ENCODE assay signal across 23 cellular contexts in the genomic region with DNA sequence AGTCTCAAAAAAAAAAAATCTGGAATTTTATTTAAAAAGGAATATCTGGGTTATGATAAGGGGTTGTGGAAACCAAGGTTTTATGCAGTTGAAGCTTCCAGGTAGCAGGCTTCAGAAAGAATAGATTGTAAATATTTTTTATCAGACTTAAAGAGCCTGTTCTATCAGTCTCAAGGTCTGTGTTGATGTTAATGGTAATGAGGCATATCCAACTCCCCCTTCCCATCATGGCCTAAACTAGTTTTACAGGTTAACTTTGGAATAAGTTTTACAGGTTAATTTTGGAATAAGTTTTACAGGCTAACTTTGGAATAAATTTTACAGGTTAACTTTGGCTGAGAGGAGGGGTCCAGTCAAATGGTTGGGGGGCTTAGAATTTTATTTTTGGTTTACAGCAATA.
A peak's percentile ranks its signal among the peaks of the same experiment; 100 is the strongest.
DNase-seq lines count a peak whose midpoint lies in the region; ATAC-seq and TF ChIP-seq lines count a peak whose summit lies in the region.
"Had no signal": no experiment of that assay in that cellular context is flagged by ENCODE, and none has a peak within 500 bp of the region (broad histone marks: within the 10 kb centered on the region; RNA-seq: fewer than 3 reads in every experiment).

No MANE protein-coding gene starts in this region.

- H3F3A ChIP-seq in PC-3 (ENCODE audit: low read length, unreplicated experiment): no peaks in the 10 kb centered on the region

- H3K4me2 ChIP-seq in PC-3 (ENCODE audit: low read length): peak overlapping the region; percentile 33; the same call in 1 of the 2 replicates
- H3K4me2 ChIP-seq: KMS-11 had no signal

- CTCF ChIA-PET in PC-3 (lab: Charles Lee): no interaction called here

- intact Hi-C loops in PC-3 (cut with micrococcal nuclease): no loop called here

- POLR2A ChIA-PET in PC-3 (lab: Charles Lee; ENCODE audit: unreplicated experiment): no interaction called here

- no peak overlapping the region for H3K4me3 Mint-ChIP-seq in nephron
- H3K4me3 Mint-ChIP-seq: CD8-positive, alpha-beta memory T cell; IgD-negative memory B cell had no signal

- peak overlapping the region; percentile 79 to 94 (median 80) for H3K27ac Mint-ChIP-seq in nephron
- H3K27ac Mint-ChIP-seq: CD8-positive, alpha-beta memory T cell; IgD-negative memory B cell had no signal

- ATAC-seq in PC-3: no peak
- ATAC-seq in GM21528 (IDR thresholded peaks at IDR 0.05; ENCODE audit: low FRiP score, unreplicated experiment): no peak
- no peak for ATAC-seq in HG02571 (IDR thresholded peaks at IDR 0.05; ENCODE audit: unreplicated experiment)
- ATAC-seq: Panc1 had no signal

- peaks cover 21% of the 10 kb centered on the region for H3K4me1 ChIP-seq in PC-3 (ENCODE audit: insufficient read depth, low read length)

- H3K9ac ChIP-seq in PC-3 (ENCODE audit: low read length): no peak overlapping the region
- H3K9ac ChIP-seq: KMS-11 had no signal

- no peak overlapping the region for H3K4me3 ChIP-seq in PC-3 (ENCODE audit: low read length)

- H3K27me3 ChIP-seq in PC-3 (ENCODE audit: low read length): no peaks in the 10 kb centered on the region

- H3K79me2 ChIP-seq in PC-3 (ENCODE audit: low read length): no peaks in the 10 kb centered on the region

- no peak overlapping the region for H3K27ac ChIP-seq in PC-3 (ENCODE audit: low read length)
- H3K27ac ChIP-seq in epithelial cell of prostate: peak overlapping the region; percentile 58
- H3K27ac ChIP-seq: KMS-11, RWPE1 had no signal

- H3K27me3 Mint-ChIP-seq in nephron (ENCODE audit: low read depth): no peaks in the 10 kb centered on the region
- H3K27me3 Mint-ChIP-seq: IgD-negative memory B cell had no signal

- DNase-seq in PC-3: peak; percentile 15
- no peak for DNase-seq in epithelial cell of prostate (ENCODE audit: low read depth, low spot score)
- no peak for DNase-seq in COR-L47 (lab: John Stamatoyannopoulos, UW)
- DNase-seq in kidney glomerular epithelial cell (lab: John Stamatoyannopoulos, UW): no peak
- DNase-seq: C1 segment of cervical spinal cord; CD8-positive, alpha-beta memory T cell; DMS153; GOT3; HCEC 1CT; NCI-H1048; NCI-H1417 treated with DMSO at 0.1 percent for 48 hours; NCI-H1694 treated with DMSO at 0.1 percent for 48 hours; NCI-H2081; NCI-H2227 treated with DMSO at 0.1 percent for 48 hours; NCI-H526 treated with DMSO at 0.1 percent for 48 hours; SHP77 had no signal

- no peaks in the 10 kb centered on the region for H4K20me1 ChIP-seq in PC-3 (ENCODE audit: low read length)

- H3K9me3 Mint-ChIP-seq in nephron: peaks cover 2% of the 10 kb centered on the region

- no peaks in the 10 kb centered on the region for H3K9me3 ChIP-seq in PC-3 (ENCODE audit: low read length)

- H3K9me2 ChIP-seq in PC-3 (replicated peaks; ENCODE audit: low read length): no peaks in the 10 kb centered on the region

- no TSS peak for BruUV-seq in PC-3 (replicated peaks; lab: Mats Ljungman, UMichigan)

- H3K36me3 Mint-ChIP-seq in nephron (ENCODE audit: low read depth): no peaks in the 10 kb centered on the region
- H3K36me3 Mint-ChIP-seq: CD8-positive, alpha-beta memory T cell; IgD-negative memory B cell had no signal

- no peak for TF ChIP-seq CTCF in PC-3 (conservative IDR thresholded peaks at IDR 0.05; ENCODE audit: low read depth, low read length)
- no peak for TF ChIP-seq CTCF in nephron (IDR thresholded peaks at IDR 0.05; ENCODE audit: unreplicated experiment in 3 of 3)

- H3K4me1 Mint-ChIP-seq in nephron: peaks cover 12% of the 10 kb centered on the region
- H3K4me1 Mint-ChIP-seq: CD8-positive, alpha-beta memory T cell had no signal

- no peaks in the 10 kb centered on the region for H3K36me3 ChIP-seq in PC-3 (ENCODE audit: low read depth, low read length)

- no peak overlapping the region for H2AFZ ChIP-seq in PC-3 (ENCODE audit: low read length)
